Comparison of ENCODE assay signal across 26 cellular contexts in the genomic region with DNA sequence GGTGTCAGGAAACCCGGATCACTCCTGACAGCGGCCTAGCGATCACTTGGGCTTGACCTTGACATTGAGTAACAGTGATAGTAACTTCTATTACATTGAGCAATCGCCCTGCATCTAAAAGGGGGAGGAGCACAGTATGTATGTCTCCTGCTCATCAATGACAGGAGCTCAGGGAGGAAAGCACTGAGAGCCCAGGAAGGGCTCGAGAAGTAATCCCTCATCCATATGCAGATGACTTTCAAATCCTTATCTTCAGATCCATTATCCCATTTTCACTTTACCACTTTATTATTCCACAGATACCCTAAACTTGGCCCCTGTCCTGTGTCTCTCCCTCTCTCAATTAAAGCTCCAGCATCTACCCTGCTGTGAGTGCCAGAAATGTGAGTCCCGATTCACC. TPM values are rescaled to one million over a fixed set of nuclear protein-coding genes. Genes with fewer than 3 reads are reported as not detected.
DNase-seq lines count a peak whose midpoint lies in the region; ATAC-seq, FAIRE-seq and TF ChIP-seq lines count a peak whose summit lies in the region.
"Had no signal": no experiment of that assay in that cellular context is flagged by ENCODE, and none has a peak within 500 bp of the region (broad histone marks: within the 10 kb centered on the region; RNA-seq: fewer than 3 reads in every experiment).

No MANE protein-coding gene starts in this region.

- FAIRE-seq in A549 (lab: Jason Lieb, UNC) (no peak), HepG2 (lab: Jason Lieb, UNC) (no peak)
- FAIRE-seq: frontal cortex, islet of Langerhans had no signal

- H3K4me1 Mint-ChIP-seq in CD4-positive, CD25-positive, alpha-beta regulatory T cell, result peaks cover 0 to 26% (median 2%) of the 10 kb centered on the region in 4 donors

- H3K27ac ChIP-seq in A549 (no peak overlapping the region), HepG2 (ENCODE audit: extremely low read length, insufficient read depth, low read length) (peak overlapping the region; percentile 31)
- H3K27ac ChIP-seq in CD4-positive, CD25-positive, alpha-beta regulatory T cell (ENCODE audit: insufficient read depth, low read length, poor library complexity, severe bottlenecking), result no peak overlapping the region
- H3K27ac ChIP-seq: breast epithelium, C4-2B, colonic mucosa, esophagus squamous epithelium, testis had no signal

- H3K9me3 ChIP-seq in A549 (no peaks in the 10 kb centered on the region), HepG2 (ENCODE audit: low read length) (no peaks in the 10 kb centered on the region)
- no peaks in the 10 kb centered on the region for H3K9me3 ChIP-seq in CD4-positive, CD25-positive, alpha-beta regulatory T cell (ENCODE audit: control insufficient read depth in 2 of 2, low read length in 2 of 2)
- H3K9me3 ChIP-seq: breast epithelium, colonic mucosa, esophagus squamous epithelium, testis had no signal

- H3K79me2 ChIP-seq in HepG2 (ENCODE audit: insufficient read depth, low read length), result peaks cover 22% of the 10 kb centered on the region

- no peaks in the 10 kb centered on the region for H3K9me3 Mint-ChIP-seq in CD4-positive, CD25-positive, alpha-beta regulatory T cell
- H3K9me3 Mint-ChIP-seq: activated CD4-positive, alpha-beta T cell treated with anti-CD3 and anti-CD28 coated beads, Interleukin-2, amount 10 ng/mL, durations not matched to agents 24 days and 14 days; activated naive CD4-positive, alpha-beta T cell treated with anti-CD3 and anti-CD28 coated beads for 36 hours; activated T-cell treated with anti-CD3 and anti-CD28 coated beads, Interleukin-2, amount 50 U/mL, for 72 hours had no signal

- H4K20me1 ChIP-seq in HepG2 (ENCODE audit: insufficient read depth, low read length), result peaks cover 8% of the 10 kb centered on the region

- H3K9ac ChIP-seq in HepG2 (ENCODE audit: insufficient read depth, low read depth, low read length), result no peak overlapping the region

- intact Hi-C loops in HepG2 (cut with micrococcal nuclease; ENCODE audit: unreplicated experiment), result loop anchor here (1.0 kb wide), 1 partner anchor 47 kb away; no protein-coding TSS in a partner anchor

- 0 out of 6 replicates have a peak, but pooled peaks of 1 of the 2 experiments have one; percentile 15 for ATAC-seq in A549
- no peak for ATAC-seq in CD4-positive, CD25-positive, alpha-beta regulatory T cell (ENCODE audit: low read depth in 2 of 2)
- peak; percentile 21; the same call in 2 of the 3 replicates for ATAC-seq in HepG2
- ATAC-seq in GM21447 (IDR thresholded peaks at IDR 0.05; ENCODE audit: unreplicated experiment), result no peak
- ATAC-seq: activated T-cell treated with anti-CD3 and anti-CD28 coated beads, Interleukin-2, amount 50 U/mL, for 72 hours; SK-N-SH treated with all-trans-retinoic acid at 6 μM for 48 hours had no signal

- TF ChIP-seq CTCF in A549 (IDR thresholded peaks at IDR 0.05), result no peak
- TF ChIP-seq CTCF in HepG2 (CRISPR knock-in tag; IDR thresholded peaks at IDR 0.05), result no peak

- in situ Hi-C loops in HepG2 (cut with HindIII; ENCODE audit: extremely low pct_ligation_motif_present, low pct_unique_long_range_greater_than_20kb), result no loop called here

- WGBS in A549 (ENCODE audit: missing lambda C conversion rate), result 88% methylated on average over 6 of the region's 6 CpGs
- WGBS in HepG2 (ENCODE audit: low lambda C conversion rate), result 28% methylated on average over 6 of the region's 6 CpGs

- H3K4me3 ChIP-seq in A549 (no peak overlapping the region), HepG2 (replicated peaks in 1 of 3; ENCODE audit: insufficient read depth in 1 of 3, low read depth in 2 of 3, low read length in 3 of 3) (peak overlapping the region in 1 of 3 experiments; percentile 0; a peak in 1 of 6 replicates)
- H3K4me3 ChIP-seq in CD4-positive, CD25-positive, alpha-beta regulatory T cell (ENCODE audit: low read depth, low read length), result no peak overlapping the region
- H3K4me3 ChIP-seq: breast epithelium, colonic mucosa, esophagus squamous epithelium, testis had no signal

- no TSS peak for BruUV-seq in HepG2 (replicated peaks; lab: Mats Ljungman, UMichigan)

- H3K27ac Mint-ChIP-seq in CD4-positive, CD25-positive, alpha-beta regulatory T cell, result peak overlapping the region in 2 of 3 donors; percentile 21 to 30
- H3K27ac Mint-ChIP-seq: activated CD4-positive, alpha-beta T cell treated with anti-CD3 and anti-CD28 coated beads, Interleukin-2, amount 10 ng/mL, durations not matched to agents 24 days and 14 days; activated naive CD4-positive, alpha-beta T cell treated with anti-CD3 and anti-CD28 coated beads for 36 hours; activated T-cell treated with anti-CD3 and anti-CD28 coated beads, Interleukin-2, amount 50 U/mL, for 72 hours had no signal

- TF ChIP-seq POLR2A in A549 (IDR thresholded peaks at IDR 0.05; ENCODE audit: low read length), result no peak
- no peak for TF ChIP-seq POLR2A in HepG2 (IDR thresholded peaks at IDR 0.05; ENCODE audit: insufficient read depth in 1 of 2, low read depth in 2 of 2, low read length in 2 of 2)

- TF ChIP-seq RAD21 in A549 (conservative IDR thresholded peaks at IDR 0.05 in 1 of 2, IDR thresholded peaks at IDR 0.05 in 1 of 2), result no peak
- TF ChIP-seq RAD21 in HepG2 (CRISPR knock-in tag; IDR thresholded peaks at IDR 0.05), result no peak

- DNase-seq in A549 (ENCODE audit: low read depth in 1 of 2, low spot score in 1 of 2) (no peak), MV-4-11 (lab: John Stamatoyannopoulos, UW) (peak; percentile 30), HepG2 (ENCODE audit: low spot score) (peak; percentile 38), middle frontal gyrus (ENCODE audit: extremely low spot score, low spot score) (no peak), HCEC 1CT (no peak)
- no peak for DNase-seq in CD4-positive, CD25-positive, alpha-beta regulatory T cell
- DNase-seq: activated CD4-positive, alpha-beta T cell treated with anti-CD3 and anti-CD28 coated beads, Interleukin-2, amount 10 ng/mL, durations not matched to agents 24 days and 14 days; activated T-cell treated with anti-CD3 and anti-CD28 coated beads, Interleukin-2, amount 50 U/mL, for 72 hours; amygdala; colonic mucosa; esophagus squamous epithelium; KG1; NCI-H1694; NCI-H510A; nucleus accumbens; stimulated activated CD4-positive, alpha-beta T cell treated with anti-CD3 and anti-CD28 coated beads, Interleukin-4, amount 100 ng/mL, for 4 hours; stimulated activated naive CD4-positive, alpha-beta T cell; T-helper 2 cell; testis had no signal

- H3K4me3 Mint-ChIP-seq in CD4-positive, CD25-positive, alpha-beta regulatory T cell, result no peak overlapping the region
- H3K4me3 Mint-ChIP-seq: activated CD4-positive, alpha-beta T cell treated with anti-CD3 and anti-CD28 coated beads, Interleukin-2, amount 10 ng/mL, durations not matched to agents 24 days and 14 days; activated naive CD4-positive, alpha-beta T cell treated with anti-CD3 and anti-CD28 coated beads for 36 hours; activated T-cell treated with anti-CD3 and anti-CD28 coated beads, Interleukin-2, amount 50 U/mL, for 72 hours had no signal

- H2AFZ ChIP-seq in HepG2 (ENCODE audit: low read length), result no peak overlapping the region

- POLR2A ChIA-PET in A549 (lab: Yijun Ruan, JAX) (no interaction called here), HepG2 (lab: Yijun Ruan, JAX) (interaction anchor here (1.1 to 2.3 kb wide), 4 partner anchors 9 to 47 kb away, joined by 4 to 13 read pairs (median 7); a partner anchor contains a TSS)

- no peaks in the 10 kb centered on the region for H3K36me3 Mint-ChIP-seq in CD4-positive, CD25-positive, alpha-beta regulatory T cell

- H3K27me3 ChIP-seq in CD4-positive, CD25-positive, alpha-beta regulatory T cell (ENCODE audit: control insufficient read depth, insufficient read depth, low read length), result no peaks in the 10 kb centered on the region
- no peaks in the 10 kb centered on the region for H3K27me3 ChIP-seq in HepG2 (ENCODE audit: control insufficient read depth in 1 of 2, insufficient read depth in 2 of 2, low read length in 2 of 2)
- H3K27me3 ChIP-seq: breast epithelium, colonic mucosa, esophagus squamous epithelium, testis had no signal

- H3K4me1 ChIP-seq in A549 (peaks cover 29% of the 10 kb centered on the region), HepG2 (ENCODE audit: insufficient read depth, low read length) (peaks cover 34% of the 10 kb centered on the region)
- H3K4me1 ChIP-seq in CD4-positive, CD25-positive, alpha-beta regulatory T cell (ENCODE audit: control insufficient read depth, insufficient read depth, low read length, poor library complexity, severe bottlenecking), result peaks cover 4% of the 10 kb centered on the region
- H3K4me1 ChIP-seq: breast epithelium, colonic mucosa, testis had no signal

- peak overlapping the region; percentile 56; the same call in 2 of the 3 replicates for H3K4me2 ChIP-seq in A549
- peak overlapping the region; percentile 53 for H3K4me2 ChIP-seq in HepG2 (ENCODE audit: low read depth, low read length)

- peaks cover 4% of the 10 kb centered on the region for H3K27me3 Mint-ChIP-seq in CD4-positive, CD25-positive, alpha-beta regulatory T cell
- H3K27me3 Mint-ChIP-seq: activated CD4-positive, alpha-beta T cell treated with anti-CD3 and anti-CD28 coated beads, Interleukin-2, amount 10 ng/mL, durations not matched to agents 24 days and 14 days had no signal

- no peaks in the 10 kb centered on the region for H3K36me3 ChIP-seq in CD4-positive, CD25-positive, alpha-beta regulatory T cell (ENCODE audit: control insufficient read depth, insufficient read depth, low read length)
- peaks cover 3 to 10% of the 10 kb centered on the region in 2 experiments; a peak in 1 of 5 replicates for H3K36me3 ChIP-seq in HepG2 (replicated peaks in 1 of 2; ENCODE audit: control insufficient read depth in 1 of 2, insufficient read depth in 2 of 2, low read length in 2 of 2)
- H3K36me3 ChIP-seq: breast epithelium, colonic mucosa, esophagus squamous epithelium had no signal

- CTCF ChIA-PET in A549 (lab: Yijun Ruan, JAX) (interaction anchor here (0.5 to 1.4 kb wide), 4 partner anchors 10 to 1103 kb away, joined by 3 to 4 read pairs (median 3); no protein-coding TSS in a partner anchor), HepG2 (lab: Yijun Ruan, JAX; ENCODE audit: low intra/inter-chr PET ratio, low total read pairs) (no interaction called here)

- TF ChIP-seq EP300 in A549 (IDR thresholded peaks at IDR 0.05) (no peak), HepG2 (IDR thresholded peaks at IDR 0.05; ENCODE audit: low read depth in 2 of 2, low read length in 2 of 2) (no peak), HepG2 (CRISPR knock-in tag; IDR thresholded peaks at IDR 0.05; ENCODE audit: borderline replicate concordance) (no peak)

RNA-seq across cellular contexts. Expression of a gene that starts 47.8 kb away (rescaled TPM):
- polyA plus RNA-seq in A549 (2011; rRNA removed) (8.9 and 10.3 TPM in 2 replicates), A549 (2017; fragmentation: RNase III; extraction: RNeasy Plus Mini Kit Qiagen cat#74134 plus additional on column Dnase treatment) (14.4 to 18.3 TPM (median 15.4 TPM) in 3 replicates), HepG2 (2011; rRNA removed) (12.6 and 15.4 TPM in 2 replicates)
- polyA plus RNA-seq in A549 (2012; cell fraction: cytosol; rRNA removed), result 15.1 and 21.8 TPM in 2 replicates
- 41.6 and 47.3 TPM in 2 replicates for polyA plus RNA-seq in A549 (2012; cell fraction: nucleus; rRNA removed)
- polyA minus RNA-seq in A549 (2011; rRNA and poly(A)+ RNA removed), result 7.6 and 9.1 TPM in 2 replicates
- 0.89 TPM for total RNA-seq in CD4-positive, CD25-positive, alpha-beta regulatory T cell
- polyA plus RNA-seq in CD4-positive, CD25-positive, alpha-beta regulatory T cell, result under 1 TPM in 2 of 4 donors, not detected in 2; 0.12 to 0.13 TPM
- total RNA-seq in HepG2 (2016; rRNA removed; fragmentation: Illumina TruSeq; extraction: Trizol), result 5.1 TPM in 2 replicates
- 3.3 and 3.4 TPM in 2 replicates for total RNA-seq in HepG2 (2016; cell fraction: cytosol; rRNA removed; fragmentation: Illumina TruSeq; extraction: Trizol; ENCODE audit: low read depth)
- 4.1 and 4.8 TPM in 2 replicates for total RNA-seq in HepG2 (2016; cell fraction: insoluble cytoplasmic fraction; rRNA removed; fragmentation: Illumina TruSeq; extraction: Trizol)
- 2.0 and 2.1 TPM in 2 replicates for total RNA-seq in HepG2 (2016; cell fraction: membrane; rRNA removed; fragmentation: Illumina TruSeq; extraction: Trizol)
- 6.9 and 8.5 TPM in 2 replicates for total RNA-seq in HepG2 (2016; cell fraction: nucleus; rRNA removed; fragmentation: Illumina TruSeq; extraction: Trizol)
- polyA plus RNA-seq in HepG2 (2011; cell fraction: cytosol; rRNA removed), result 6.3 and 10.5 TPM in 2 replicates
- polyA plus RNA-seq in HepG2 (2011; cell fraction: nucleus; rRNA removed), result 33.6 and 53.2 TPM in 2 replicates
- polyA plus RNA-seq in HepG2 (2012), result 9.3 and 13.3 TPM in 2 replicates
- polyA plus RNA-seq in HepG2 (2016; cell fraction: cytosol; fragmentation: Illumina TruSeq; extraction: Trizol; ENCODE audit: low read depth), result 0.42 and 0.49 TPM in 2 replicates
- polyA plus RNA-seq in HepG2 (2016; cell fraction: insoluble cytoplasmic fraction; fragmentation: Illumina TruSeq; extraction: Trizol; ENCODE audit: low read depth), result 6.6 and 8.1 TPM in 2 replicates
- polyA plus RNA-seq in HepG2 (2016; cell fraction: membrane; fragmentation: Illumina TruSeq; extraction: Trizol; ENCODE audit: low read depth), result 1.2 and 1.6 TPM in 2 replicates
- 14.1 and 15.1 TPM in 2 replicates for polyA plus RNA-seq in HepG2 (2016; cell fraction: nucleus; fragmentation: Illumina TruSeq; extraction: Trizol; ENCODE audit: insufficient read depth, low read depth)
- polyA minus RNA-seq in HepG2 (2011; rRNA and poly(A)+ RNA removed; ENCODE audit: low replicate concordance), result 2.9 and 21.3 TPM in 2 replicates
- 7.5 and 8.7 TPM in 2 replicates for polyA minus RNA-seq in HepG2 (2011; cell fraction: cytosol; rRNA and poly(A)+ RNA removed)
- 12.9 and 21.4 TPM in 2 replicates for polyA minus RNA-seq in HepG2 (2011; cell fraction: nucleus; rRNA and poly(A)+ RNA removed)

Comparison
In these comparisons a context has a peak if more than half of its experiments do, and no peak if none do; other contexts are left out.
1. DNase-seq: peak in MV-4-11 (single experiment) and HepG2 (single experiment); none in A549 (0 of 2), CD4-positive, CD25-positive, alpha-beta regulatory T cell (0 of 3), middle frontal gyrus (single experiment) and HCEC 1CT (single experiment).